In the genomic region with DNA sequence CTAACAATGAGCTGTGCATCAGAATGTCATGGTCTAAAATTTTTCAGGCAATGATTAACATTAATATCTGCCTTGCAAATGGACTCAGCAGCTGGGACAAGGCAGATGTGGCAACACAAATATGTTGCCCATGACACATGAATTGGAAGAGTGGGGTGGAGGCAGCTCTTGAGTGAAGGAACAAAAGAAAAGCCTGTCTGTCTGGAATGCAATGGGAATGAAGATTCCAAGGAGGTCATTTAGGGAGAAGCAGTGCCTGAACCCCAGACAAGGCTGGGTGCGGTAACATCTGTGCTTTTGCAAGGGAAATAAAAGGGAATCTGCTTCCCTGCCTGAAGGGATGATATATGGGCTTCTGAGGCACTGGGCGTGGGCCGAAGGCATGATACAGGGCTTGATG, we compare ENCODE assay signal across 17 cellular contexts.
DNase-seq lines count a peak whose midpoint lies in the region; TF ChIP-seq lines count a peak whose summit lies in the region.
"Had no signal": no experiment of that assay in that cellular context is flagged by ENCODE, and none has a peak within 500 bp of the region (broad histone marks: within the 10 kb centered on the region; RNA-seq: fewer than 3 reads in every experiment).

No MANE protein-coding gene starts in this region.

- no peak overlapping the region for H3K27ac ChIP-seq in caudate nucleus (ENCODE audit: low read depth, low read length)
- H3K27ac ChIP-seq: SJSA1 had no signal

- DNase-seq in AG10803 (ENCODE audit: low read depth) (peak; percentile 95), RPMI7951 (ENCODE audit: low read depth) (peak; percentile 22), fibroblast of gingiva (ENCODE audit: low read depth) (peak; percentile 16), kidney tubule cell (ENCODE audit: low spot score) (peak; percentile 67), NCI-H2107 treated with DMSO at 0.1 percent for 48 hours (lab: John Stamatoyannopoulos, UW; ENCODE audit: unreplicated experiment) (no peak), Ammon's horn (ENCODE audit: low spot score) (no peak), HAP-1 (ENCODE audit: low spot score in 2 of 2) (no peak), caudate nucleus (lab: John Stamatoyannopoulos, UW) (no peak)
- DNase-seq: 8988T, C1 segment of cervical spinal cord, DMS 273 treated with DMSO at 0.1 percent for 48 hours, GF-D8, NCI-H1105 treated with DMSO at 0.1 percent for 48 hours, NCI-H187, NCI-H774, PC-3 had no signal

- H3K4me3 ChIP-seq in AG10803 (ENCODE audit: low read length) (no peak overlapping the region), HAP-1 (no peak overlapping the region)
- H3K4me3 ChIP-seq: SJSA1 had no signal

- H3K4me1 ChIP-seq in HAP-1: peaks cover 8% of the 10 kb centered on the region
- H3K4me1 ChIP-seq: SJSA1 had no signal

- peaks cover 7% of the 10 kb centered on the region; the same call in 1 of the 2 replicates for H3K9me3 ChIP-seq in HAP-1
- H3K9me3 ChIP-seq: SJSA1 had no signal

- no peaks in the 10 kb centered on the region for H3K27me3 ChIP-seq in HAP-1 (ENCODE audit: low read depth)
- H3K27me3 ChIP-seq: SJSA1 had no signal

- in situ Hi-C loops in HAP-1 (cut with MboI; ENCODE audit: low sequenced_read_pairs): no loop called here

- no peak for TF ChIP-seq CTCF in AG10803 (conservative IDR thresholded peaks at IDR 0.05; ENCODE audit: low read length)

- H3K36me3 ChIP-seq in HAP-1 (replicated peaks): no peaks in the 10 kb centered on the region

Comparison
In these comparisons a context has a peak if more than half of its experiments do, and no peak if none do; other contexts are left out.
1. DNase-seq: peak in AG10803 (single experiment), RPMI7951 (single experiment), fibroblast of gingiva (single experiment) and kidney tubule cell (single experiment); none in NCI-H2107 treated with DMSO at 0.1 percent for 48 hours (single experiment), Ammon's horn (single experiment), HAP-1 (0 of 2) and caudate nucleus (0 of 61).